21 cellular contexts compared by ENCODE assay signal in the genomic region with DNA sequence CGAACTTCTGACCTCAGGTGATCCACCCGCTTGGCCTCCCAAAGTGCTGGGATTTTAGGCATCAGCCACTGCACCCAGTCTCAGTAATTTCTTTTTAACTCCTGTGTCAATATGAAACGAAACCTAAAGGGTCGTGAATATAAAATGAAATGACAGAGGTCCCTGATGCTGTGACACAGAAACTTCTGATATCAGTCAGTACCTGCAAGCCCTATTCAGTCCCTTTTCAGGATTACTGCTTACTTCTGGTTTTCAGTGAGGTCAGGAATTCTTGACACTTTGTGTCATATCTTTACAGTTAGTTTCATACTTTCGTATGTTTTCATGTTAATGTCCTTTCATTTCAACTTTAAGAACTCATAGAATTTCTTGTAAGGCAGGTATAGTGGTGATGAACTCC. TPM values are rescaled to one million over a fixed set of nuclear protein-coding genes. Genes with fewer than 3 reads are reported as not detected.
A peak's percentile ranks its signal among the peaks of the same experiment; 100 is the strongest.
DNase-seq lines count a peak whose midpoint lies in the region; ATAC-seq lines count a peak whose summit lies in the region.
"Had no signal": no experiment of that assay in that cellular context is flagged by ENCODE, and none has a peak within 500 bp of the region (broad histone marks: within the 10 kb centered on the region; RNA-seq: fewer than 3 reads in every experiment).

No MANE protein-coding gene starts in this region.

- no peak overlapping the region for H3K27ac Mint-ChIP-seq in activated T-cell treated with anti-CD3 and anti-CD28 coated beads, Interleukin-2, amount 50 U/mL, for 72 hours
- H3K27ac Mint-ChIP-seq in T-helper 2 cell treated with Interferon-gamma antibody and Interleukin-4, amounts not matched to agents 5 μg/mL and 100 μg/mL, for 36 hours = no peak overlapping the region

- no peaks in the 10 kb centered on the region for H3K4me1 Mint-ChIP-seq in activated T-cell treated with anti-CD3 and anti-CD28 coated beads, Interleukin-2, amount 50 U/mL, for 72 hours (ENCODE audit: low read depth)
- H3K4me1 Mint-ChIP-seq in T-helper 2 cell treated with Interferon-gamma antibody and Interleukin-4, amounts not matched to agents 5 μg/mL and 100 μg/mL, for 36 hours (ENCODE audit: low read depth) = no peaks in the 10 kb centered on the region

- DNase-seq in activated T-cell treated with anti-CD3 and anti-CD28 coated beads, Interleukin-2, amount 50 U/mL, for 72 hours = peak in 1 of 2 donors; percentile 1
- DNase-seq in activated T-cell treated with anti-CD3 and anti-CD28 coated beads for 4 hours = no peak
- DNase-seq in SKM-1 (lab: John Stamatoyannopoulos, UW; ENCODE audit: unreplicated experiment) = no peak
- DNase-seq in activated effector memory CD4-positive, alpha-beta T cell treated with anti-CD3 and anti-CD28 coated beads, Interleukin-2, amount 50 U/mL, for 16 hours = no peak
- no peak for DNase-seq in T-helper 2 cell treated with Interferon-gamma antibody and Interleukin-4, amounts not matched to agents 5 μg/mL and 100 μg/mL, for 36 hours (ENCODE audit: low spot score)
- DNase-seq: GDM1, GOT3, HCEC 1CT, Kasumi-1, MG63, NCI-H1417, NCI-H187, NCI-H446, OCI-M1 had no signal

- H3K27me3 Mint-ChIP-seq in activated T-cell treated with anti-CD3 and anti-CD28 coated beads, Interleukin-2, amount 50 U/mL, for 72 hours (ENCODE audit: low read depth) = peaks cover 35% of the 10 kb centered on the region
- peaks cover 20% of the 10 kb centered on the region for H3K27me3 Mint-ChIP-seq in T-helper 2 cell treated with Interferon-gamma antibody and Interleukin-4, amounts not matched to agents 5 μg/mL and 100 μg/mL, for 36 hours (ENCODE audit: low read depth)

- H3K9me3 Mint-ChIP-seq in activated T-cell treated with anti-CD3 and anti-CD28 coated beads, Interleukin-2, amount 50 U/mL, for 72 hours = peaks cover 0 to 3% of the 10 kb centered on the region in 2 donors
- H3K9me3 Mint-ChIP-seq in T-helper 2 cell treated with Interferon-gamma antibody and Interleukin-4, amounts not matched to agents 5 μg/mL and 100 μg/mL, for 36 hours = peaks cover 14% of the 10 kb centered on the region

- no peak overlapping the region for H3K4me3 Mint-ChIP-seq in activated T-cell treated with anti-CD3 and anti-CD28 coated beads, Interleukin-2, amount 50 U/mL, for 72 hours
- no peak overlapping the region for H3K4me3 Mint-ChIP-seq in T-helper 2 cell treated with Interferon-gamma antibody and Interleukin-4, amounts not matched to agents 5 μg/mL and 100 μg/mL, for 36 hours

- peak; percentile 58 to 86 for ATAC-seq in activated T-cell treated with anti-CD3 and anti-CD28 coated beads, Interleukin-2, amount 50 U/mL, for 72 hours (replicated peaks in 1 of 2)
- ATAC-seq in GM18870 (IDR thresholded peaks at IDR 0.05; ENCODE audit: unreplicated experiment) = peak; percentile 53
- peak; percentile 40 for ATAC-seq in HG03520 (IDR thresholded peaks at IDR 0.05; ENCODE audit: unreplicated experiment)
- ATAC-seq in GM21360 (IDR thresholded peaks at IDR 0.05; ENCODE audit: unreplicated experiment) = no peak
- ATAC-seq: Right ventricle myocardium inferior had no signal

- peaks cover 0 to 2% of the 10 kb centered on the region in 2 donors for H3K36me3 Mint-ChIP-seq in activated T-cell treated with anti-CD3 and anti-CD28 coated beads, Interleukin-2, amount 50 U/mL, for 72 hours (ENCODE audit: insufficient read depth in 2 of 2)
- no peaks in the 10 kb centered on the region for H3K36me3 Mint-ChIP-seq in T-helper 2 cell treated with Interferon-gamma antibody and Interleukin-4, amounts not matched to agents 5 μg/mL and 100 μg/mL, for 36 hours (ENCODE audit: low read depth)

RNA-seq across cellular contexts. Expression of gene RNF17, which starts 58.7 kb away (rescaled TPM):
- under 1 TPM in 1 of 2 donors, not detected in 1; 0.65 TPM for total RNA-seq in activated T-cell treated with anti-CD3 and anti-CD28 coated beads, Interleukin-2, amount 50 U/mL, for 72 hours
- total RNA-seq: A172; Right ventricle myocardium inferior; SJSA1; T-helper 1 cell treated with Interleukin-12 subunit alpha and Interleukin-12 subunit beta and Interleukin-4 antibody, amounts not matched to agents 30 ng/mL and 1 ng/mL, for 36 hours had no signal
